ENCODE assay signal across 19 cellular contexts in genomic region chr11:80285076-80285790, GRCh38.
"Had no signal": no experiment of that assay in that cellular context is flagged by ENCODE, and none has a peak within 500 bp of the region (broad histone marks: within the 10 kb centered on the region; RNA-seq: fewer than 3 reads in every experiment).

No MANE protein-coding gene starts in this region.

- H3K4me1 Mint-ChIP-seq: activated naive CD8-positive, alpha-beta T cell treated with anti-CD3 and anti-CD28 coated beads, Interleukin-2, amount 50 U/mL, for 24 hours; naive B cell had no signal

- H3K36me3 ChIP-seq: gastrocnemius medialis, heart right ventricle, ovary, transverse colon had no signal

- H3K4me3 Mint-ChIP-seq: activated naive CD4-positive, alpha-beta T cell treated with anti-CD3 and anti-CD28 coated beads for 36 hours; activated naive CD8-positive, alpha-beta T cell treated with anti-CD3 and anti-CD28 coated beads, Interleukin-2, amount 50 U/mL, for 24 hours; dendritic cell treated with granulocyte-macrophage colony-stimulating factor and Interleukin-4, amounts not matched to agents 40 ng/mL and 50 ng/mL, for 4 days; naive B cell had no signal

- H3K27ac ChIP-seq: gastrocnemius medialis, heart right ventricle, ovary, transverse colon had no signal

- H3K4me3 ChIP-seq: gastrocnemius medialis, heart right ventricle, ovary, transverse colon had no signal

- H3K27ac Mint-ChIP-seq: activated naive CD4-positive, alpha-beta T cell treated with anti-CD3 and anti-CD28 coated beads for 36 hours; activated naive CD8-positive, alpha-beta T cell treated with anti-CD3 and anti-CD28 coated beads, Interleukin-2, amount 50 U/mL, for 24 hours; activated T-helper 2 cell treated with anti-CD3 and anti-CD28 coated beads, Interferon-gamma antibody, Interleukin-2, Interleukin-4, amounts not matched to agents 10 μg/mL and 5 μg/mL and 100 μg/mL, durations not matched to agents 14 hours and 24 hours and 36 hours; dendritic cell treated with granulocyte-macrophage colony-stimulating factor and Interleukin-4, amounts not matched to agents 40 ng/mL and 50 ng/mL, for 4 days; naive B cell had no signal

- H3K36me3 Mint-ChIP-seq: brain, naive B cell had no signal

- H3K27me3 Mint-ChIP-seq: activated naive CD8-positive, alpha-beta T cell treated with anti-CD3 and anti-CD28 coated beads, Interleukin-2, amount 50 U/mL, for 24 hours; brain; dendritic cell treated with granulocyte-macrophage colony-stimulating factor and Interleukin-4, amounts not matched to agents 40 ng/mL and 50 ng/mL, for 4 days; naive B cell had no signal

- H3K9me3 Mint-ChIP-seq: dendritic cell treated with granulocyte-macrophage colony-stimulating factor and Interleukin-4, amounts not matched to agents 40 ng/mL and 50 ng/mL, for 4 days had no signal

- H3K4me1 ChIP-seq: gastrocnemius medialis, heart right ventricle, transverse colon had no signal

- H3K9me3 ChIP-seq: gastrocnemius medialis, heart right ventricle, ovary, transverse colon had no signal

- DNase-seq: activated CD4-positive, alpha-beta T cell treated with anti-CD3 and anti-CD28 coated beads for 1 hour; activated CD4-positive, alpha-beta T cell treated with anti-CD3 and anti-CD28 coated beads, Interleukin-2, amount 50 U/mL, for 48 hours; activated naive CD4-positive, alpha-beta T cell treated with anti-CD3 and anti-CD28 coated beads for 36 hours; activated naive CD8-positive, alpha-beta T cell treated with anti-CD3 and anti-CD28 coated beads, Interleukin-2, amount 50 U/mL, for 24 hours; activated T-cell treated with anti-CD3 and anti-CD28 coated beads, Interleukin-2, amount 50 U/mL, for 1 hour; effector memory CD4-positive, alpha-beta T cell; gastrocnemius medialis; heart right ventricle; left colon; naive B cell; ovary; stimulated activated naive CD8-positive, alpha-beta T cell treated with anti-CD3 and anti-CD28 coated beads, Interleukin-15, Interleukin-2, amounts not matched to agents 100 U/mL and 50 U/mL, for 24 hours; T-helper 1 cell; T1000; transverse colon had no signal

- H3K27me3 ChIP-seq: gastrocnemius medialis, heart right ventricle, ovary, transverse colon had no signal

- ATAC-seq: activated naive CD8-positive, alpha-beta T cell treated with anti-CD3 and anti-CD28 coated beads, Interleukin-2, amount 50 U/mL, for 24 hours; gastrocnemius medialis; heart right ventricle; left colon; sciatic nerve; stimulated activated naive CD8-positive, alpha-beta T cell treated with anti-CD3 and anti-CD28 coated beads, Interleukin-15, Interleukin-2, amounts not matched to agents 100 U/mL and 50 U/mL, for 24 hours had no signal
